Comparison of ENCODE assay signal across 2 cellular contexts in the genomic region with DNA sequence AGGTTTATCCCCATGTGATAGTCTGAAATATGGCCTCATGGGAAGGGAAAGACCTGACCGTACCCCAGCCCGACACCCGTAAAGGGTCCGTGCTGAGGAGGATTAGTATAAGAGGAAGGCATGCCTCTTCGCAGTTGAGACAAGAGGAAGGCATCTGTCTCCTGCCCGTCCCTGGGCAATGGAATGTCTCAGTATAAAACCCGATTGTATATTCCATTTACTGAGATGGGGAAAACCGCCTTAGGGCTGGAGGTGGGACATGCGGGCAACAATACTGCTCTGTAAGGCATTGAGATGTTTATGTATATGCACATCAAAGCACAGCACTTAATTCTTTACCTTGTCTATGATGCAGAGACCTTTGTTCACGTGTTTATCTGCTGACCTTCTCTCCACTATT. TPM values are rescaled to one million over a fixed set of nuclear protein-coding genes. Genes with fewer than 3 reads are reported as not detected.
"Had no signal": no experiment of that assay in that cellular context is flagged by ENCODE, and none has a peak within 500 bp of the region (broad histone marks: within the 10 kb centered on the region; RNA-seq: fewer than 3 reads in every experiment).

No MANE protein-coding gene starts in this region.

RNA-seq across cellular contexts. Expression of a gene that starts 53.6 kb away (rescaled TPM):
- total RNA-seq: OCI-LY7, PC-9 had no signal

RNA-seq across cellular contexts. Expression of a gene that starts 59.3 kb away (rescaled TPM):
- total RNA-seq: PC-9 had no signal
